Comparison of ENCODE assay signal across 8 cellular contexts in the genomic region with DNA sequence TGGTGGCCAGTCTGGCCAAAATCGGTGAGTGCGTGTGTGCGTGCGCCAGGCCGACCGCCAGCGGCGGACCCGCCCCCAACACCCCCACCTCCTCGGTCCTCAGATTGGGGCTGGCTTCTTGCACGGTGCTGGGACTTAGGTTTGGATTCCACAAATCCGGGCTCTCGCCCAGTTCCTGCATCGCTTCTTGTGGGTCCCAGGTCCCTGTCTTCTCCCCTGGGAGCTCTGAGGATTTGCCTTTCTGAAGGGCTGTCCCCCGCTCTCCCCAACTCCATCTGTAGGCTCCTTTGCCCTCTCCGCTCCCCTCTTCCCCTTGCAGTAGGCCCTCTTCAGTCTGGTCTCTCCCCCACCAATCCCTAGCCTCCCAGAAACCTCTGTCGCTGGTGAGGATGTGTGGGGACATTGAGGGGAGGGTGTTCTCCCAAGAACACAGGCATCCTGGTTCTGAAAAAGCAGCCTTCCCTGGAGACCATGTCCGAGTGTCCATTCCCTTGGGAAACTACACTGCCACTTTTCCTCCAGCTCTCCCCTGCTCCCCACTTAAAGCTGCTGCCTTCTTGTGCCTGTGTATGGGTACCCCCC. TPM values are rescaled to one million over a fixed set of nuclear protein-coding genes. Genes with fewer than 3 reads are reported as not detected.
DNase-seq lines count a peak whose midpoint lies in the region; ATAC-seq, FAIRE-seq and TF ChIP-seq lines count a peak whose summit lies in the region.

No MANE protein-coding gene starts in this region.

- H3K4me3 ChIP-seq in heart right ventricle (peak overlapping the region; percentile 42 to 97 (median 76)), astrocyte of the cerebellum (ENCODE audit: low read depth, low read length) (peak overlapping the region; percentile 91), lower lobe of right lung (peak overlapping the region; percentile 99), uterus (peak overlapping the region; percentile 17 to 42), small intestine (ENCODE audit: low read depth in 1 of 2, low read length in 2 of 2) (peak overlapping the region in 1 of 2 donors; percentile 35)

- H3K27me3 ChIP-seq in heart right ventricle (peaks cover 0 to 34% (median 0%) of the 10 kb centered on the region in 7 donors), lower lobe of right lung (ENCODE audit: low read depth) (peaks cover 11% of the 10 kb centered on the region), uterus (peaks cover 0 to 3% of the 10 kb centered on the region in 2 donors), small intestine (ENCODE audit: control insufficient read depth in 2 of 2, insufficient read depth in 2 of 2, low read length in 2 of 2) (peaks cover 0 to 3% of the 10 kb centered on the region in 2 donors)

- in situ Hi-C loops in astrocyte of the cerebellum (cut with HindIII; ENCODE audit: low sequenced_read_pairs): no loop called here

- DNase-seq in heart right ventricle: no peak
- DNase-seq in Right ventricle myocardium superior: no peak
- DNase-seq in astrocyte of the cerebellum (ENCODE audit: low read depth): no peak
- DNase-seq in lower lobe of right lung: no peak
- DNase-seq in uterus: no peak
- DNase-seq in amniotic stem cell (lab: John Stamatoyannopoulos, UW): no peak
- DNase-seq in small intestine: no peak

- TF ChIP-seq CTCF in heart right ventricle (IDR thresholded peaks at IDR 0.05) (no peak), astrocyte of the cerebellum (IDR thresholded peaks at IDR 0.05; ENCODE audit: low read depth, low read length, missing control alignments) (no peak), lower lobe of right lung (IDR thresholded peaks at IDR 0.05) (no peak), uterus (IDR thresholded peaks at IDR 0.05) (no peak)

- TF ChIP-seq POLR2A in uterus (IDR thresholded peaks at IDR 0.05): no peak

- ATAC-seq in heart right ventricle (no peak), Right ventricle myocardium superior (ENCODE audit: poor library complexity) (no peak), lower lobe of right lung (no peak), GM19463 (IDR thresholded peaks at IDR 0.05; ENCODE audit: unreplicated experiment) (no peak)

- H3K4me1 ChIP-seq in heart right ventricle: peaks cover 10 to 48% (median 36%) of the 10 kb centered on the region in 9 donors
- H3K4me1 ChIP-seq in lower lobe of right lung: peaks cover 40% of the 10 kb centered on the region
- peaks cover 0 to 15% of the 10 kb centered on the region in 2 donors for H3K4me1 ChIP-seq in uterus
- H3K4me1 ChIP-seq in small intestine (ENCODE audit: control insufficient read depth in 2 of 2, insufficient read depth in 1 of 2, low read depth in 1 of 2, low read length in 1 of 2): no peaks in the 10 kb centered on the region

- H3K27ac ChIP-seq in heart right ventricle (peak overlapping the region in 2 of 10 donors; percentile 32 to 64), lower lobe of right lung (no peak overlapping the region), uterus (no peak overlapping the region), small intestine (ENCODE audit: low read depth in 1 of 2, low read length in 1 of 2) (no peak overlapping the region)

- intact Hi-C loops in heart right ventricle (cut with DNase I): loop anchor here in 2 of 10 donors (5.0 kb wide), 2 partner anchors 57 to 67 kb away; a partner anchor contains a TSS
- intact Hi-C loops in Right ventricle myocardium superior (cut with DNase I): no loop called here
- intact Hi-C loops in lower lobe of right lung (cut with DNase I): no loop called here
- intact Hi-C loops in uterus (cut with DNase I; ENCODE audit: low total_unique reads): no loop called here

- no peaks in the 10 kb centered on the region for H3K9me3 ChIP-seq in heart right ventricle
- H3K9me3 ChIP-seq in lower lobe of right lung: no peaks in the 10 kb centered on the region
- no peaks in the 10 kb centered on the region for H3K9me3 ChIP-seq in uterus
- no peaks in the 10 kb centered on the region for H3K9me3 ChIP-seq in small intestine (ENCODE audit: control insufficient read depth, low read depth)

- 12 to 15% methylated on average over 18 of the region's 18 CpGs for WGBS in heart right ventricle, 2 donors
- 17 to 26% (median 19%) methylated on average over 12 to 18 of the region's 18 CpGs for WGBS in small intestine, 3 donors

- no peak for FAIRE-seq in small intestine (lab: Jason Lieb, UNC)

- H3K36me3 ChIP-seq in heart right ventricle (no peaks in the 10 kb centered on the region), lower lobe of right lung (no peaks in the 10 kb centered on the region), uterus (no peaks in the 10 kb centered on the region), small intestine (ENCODE audit: control insufficient read depth in 2 of 2, insufficient read depth in 2 of 2, low read length in 2 of 2) (no peaks in the 10 kb centered on the region)

RNA-seq across cellular contexts. Expression of a gene that starts 0.5 kb away (rescaled TPM):
- total RNA-seq in heart right ventricle: 1 to 10 TPM in 6 of 10 donors, under 1 TPM in 4; 0.71 to 2.4 (median 1.0) TPM
- 1 to 10 TPM in 1 of 2 donors, under 1 TPM in 1; 0.26 to 1.5 TPM for polyA plus RNA-seq in heart right ventricle
- total RNA-seq in Right ventricle myocardium superior: 0.83 TPM
- 2.8 TPM for total RNA-seq in lower lobe of right lung
- total RNA-seq in uterus: 1 to 10 TPM in 2 of 4 donors, under 1 TPM in 1, not detected in 1; 0.55 to 1.9 (median 1.3) TPM
- under 1 TPM in 2 of 3 donors, not detected in 1; 0.39 to 0.54 TPM for polyA plus RNA-seq in small intestine

RNA-seq across cellular contexts. Expression of a gene that starts 2.0 kb away (rescaled TPM):
- total RNA-seq in heart right ventricle (10 to 100 TPM; 11.6 to 26.2 (median 19.1) TPM), Right ventricle myocardium superior (13.5 TPM), lower lobe of right lung (67.7 TPM), uterus (10 to 100 TPM in 3 of 4 donors, 1 to 10 TPM in 1; 2.3 to 37.6 (median 11.8) TPM)
- polyA plus RNA-seq in heart right ventricle (10 to 100 TPM; 16.6 to 71.1 TPM), small intestine (10 to 100 TPM; 12.8 to 19.7 (median 18.9) TPM)

RNA-seq across cellular contexts. Expression of a gene that starts 22.3 kb away (rescaled TPM):
- total RNA-seq in heart right ventricle: 10 to 100 TPM in 6 of 10 donors, 1 to 10 TPM in 4; 7.6 to 22.1 (median 11.7) TPM
- 10 to 100 TPM; 74.7 to 92.0 TPM for polyA plus RNA-seq in heart right ventricle
- 11.0 TPM for total RNA-seq in Right ventricle myocardium superior
- 33.1 TPM for total RNA-seq in lower lobe of right lung
- 10 to 100 TPM; 10.2 to 57.9 (median 27.3) TPM for total RNA-seq in uterus
- 100 to 1,000 TPM in 2 of 3 donors, 10 to 100 TPM in 1; 83.2 to 153 (median 121) TPM for polyA plus RNA-seq in small intestine

RNA-seq across cellular contexts. Expression of a gene that starts 30.1 kb away (rescaled TPM):
- total RNA-seq in heart right ventricle (1 to 10 TPM in 4 of 10 donors, under 1 TPM in 6; 0.25 to 2.5 (median 0.61) TPM), Right ventricle myocardium superior (0.89 TPM), lower lobe of right lung (12.4 TPM), uterus (10 to 100 TPM in 2 of 4 donors, 1 to 10 TPM in 2; 6.8 to 45.3 (median 17.1) TPM)
- polyA plus RNA-seq in heart right ventricle (1 to 10 TPM; 1.3 to 2.9 TPM), small intestine (1 to 10 TPM; 1.6 to 5.2 (median 4.7) TPM)

RNA-seq across cellular contexts. Expression of a gene that starts 50.3 kb away (rescaled TPM):
- 1 to 10 TPM in 1 of 10 donors, under 1 TPM in 9; 0.19 to 1.1 (median 0.42) TPM for total RNA-seq in heart right ventricle
- 1 to 10 TPM; 1.3 to 1.9 TPM for polyA plus RNA-seq in heart right ventricle
- 0.54 TPM for total RNA-seq in Right ventricle myocardium superior
- total RNA-seq in lower lobe of right lung: 14.9 TPM
- total RNA-seq in uterus: 1 to 10 TPM in 2 of 4 donors, not detected in 2; 1.6 to 5.4 TPM
- 100 to 1,000 TPM in 1 of 3 donors, 10 to 100 TPM in 2; 36.3 to 101 (median 89.7) TPM for polyA plus RNA-seq in small intestine
